26 cellular contexts compared by ENCODE assay signal in genomic region chr12:74334770-74335169, GRCh38.
DNase-seq lines count a peak whose midpoint lies in the region; ATAC-seq and TF ChIP-seq lines count a peak whose summit lies in the region.
"Had no signal": no experiment of that assay in that cellular context is flagged by ENCODE, and none has a peak within 500 bp of the region (broad histone marks: within the 10 kb centered on the region; RNA-seq: fewer than 3 reads in every experiment).

No MANE protein-coding gene starts in this region.

- BruUV-seq in MCF 10A (replicated peaks; lab: Mats Ljungman, UMichigan), result no TSS peak

- CTCF ChIA-PET in MCF 10A (lab: Yijun Ruan, JAX), result no interaction called here

- H3K4me3 Mint-ChIP-seq in MCF 10A (ENCODE audit: unreplicated experiment), result no peak overlapping the region
- no peak overlapping the region for H3K4me3 Mint-ChIP-seq in activated T-cell treated with anti-CD3 and anti-CD28 coated beads, Interleukin-2, amount 50 U/mL, for 24 hours
- H3K4me3 Mint-ChIP-seq: activated CD4-positive, alpha-beta T cell treated with anti-CD3 and anti-CD28 coated beads for 36 hours; activated naive CD8-positive, alpha-beta T cell; activated T-helper 17 cell treated with anti-CD3 and anti-CD28 coated beads, Interleukin-2, amount 50 U/mL, for 72 hours; memory B cell; naive thymus-derived CD4-positive, alpha-beta T cell had no signal

- no peaks in the 10 kb centered on the region for H3K4me1 ChIP-seq in breast epithelium
- H3K4me1 ChIP-seq: BLaER1 treated with 17β-estradiol and CSF1 and Interleukin-3, amounts not matched to agents 10 nM and 100 nM; body of pancreas; colonic mucosa; gastroesophageal sphincter; parathyroid adenoma; uterus had no signal

- no peaks in the 10 kb centered on the region for H3K36me3 Mint-ChIP-seq in MCF 10A (ENCODE audit: insufficient read depth, unreplicated experiment)
- H3K36me3 Mint-ChIP-seq in activated T-cell treated with anti-CD3 and anti-CD28 coated beads, Interleukin-2, amount 50 U/mL, for 24 hours (ENCODE audit: low read depth), result no peaks in the 10 kb centered on the region
- H3K36me3 Mint-ChIP-seq: activated naive CD8-positive, alpha-beta T cell; memory B cell; naive thymus-derived CD4-positive, alpha-beta T cell had no signal

- no peaks in the 10 kb centered on the region for H3K36me3 ChIP-seq in breast epithelium
- H3K36me3 ChIP-seq: BLaER1 treated with 17β-estradiol and CSF1 and Interleukin-3, amounts not matched to agents 10 nM and 100 nM; colonic mucosa; gastroesophageal sphincter; uterus had no signal

- POLR2A ChIA-PET in MCF 10A (lab: Yijun Ruan, JAX), result no interaction called here

- H3K9me3 Mint-ChIP-seq in MCF 10A (ENCODE audit: unreplicated experiment), result no peaks in the 10 kb centered on the region
- no peaks in the 10 kb centered on the region for H3K9me3 Mint-ChIP-seq in activated T-cell treated with anti-CD3 and anti-CD28 coated beads, Interleukin-2, amount 50 U/mL, for 24 hours
- H3K9me3 Mint-ChIP-seq: memory B cell; naive thymus-derived CD4-positive, alpha-beta T cell had no signal

- no peaks in the 10 kb centered on the region for H3K27me3 ChIP-seq in breast epithelium
- H3K27me3 ChIP-seq: BLaER1 treated with 17β-estradiol and CSF1 and Interleukin-3, amounts not matched to agents 10 nM and 100 nM; body of pancreas; colonic mucosa; gastroesophageal sphincter; uterus had no signal

- H3K27ac Mint-ChIP-seq in MCF 10A (ENCODE audit: low read depth, unreplicated experiment), result no peak overlapping the region
- H3K27ac Mint-ChIP-seq in activated T-cell treated with anti-CD3 and anti-CD28 coated beads, Interleukin-2, amount 50 U/mL, for 24 hours, result no peak overlapping the region
- H3K27ac Mint-ChIP-seq: activated CD4-positive, alpha-beta T cell treated with anti-CD3 and anti-CD28 coated beads for 36 hours; activated naive CD8-positive, alpha-beta T cell; activated T-helper 17 cell treated with anti-CD3 and anti-CD28 coated beads, Interleukin-2, amount 50 U/mL, for 72 hours; memory B cell; naive thymus-derived CD4-positive, alpha-beta T cell had no signal

- TF ChIP-seq CTCF in MCF 10A (IDR thresholded peaks at IDR 0.05; ENCODE audit: unreplicated experiment) (no peak), breast epithelium (IDR thresholded peaks at IDR 0.05) (no peak), epithelial cell of esophagus (IDR thresholded peaks at IDR 0.05; ENCODE audit: insufficient read depth, low read depth, low read length, missing control alignments) (no peak)

- no peaks in the 10 kb centered on the region for H3K27me3 Mint-ChIP-seq in MCF 10A (ENCODE audit: insufficient read depth, unreplicated experiment)
- H3K27me3 Mint-ChIP-seq in activated T-cell treated with anti-CD3 and anti-CD28 coated beads, Interleukin-2, amount 50 U/mL, for 24 hours, result no peaks in the 10 kb centered on the region
- H3K27me3 Mint-ChIP-seq: activated CD4-positive, alpha-beta T cell treated with anti-CD3 and anti-CD28 coated beads for 36 hours; activated naive CD8-positive, alpha-beta T cell; activated T-helper 17 cell treated with anti-CD3 and anti-CD28 coated beads, Interleukin-2, amount 50 U/mL, for 72 hours; memory B cell; naive thymus-derived CD4-positive, alpha-beta T cell had no signal

- intact Hi-C loops in MCF 10A (cut with micrococcal nuclease), result no loop called here
- intact Hi-C loops in breast epithelium (cut with DNase I; ENCODE audit: low total_unique reads), result no loop called here

- DNase-seq in MCF 10A (ENCODE audit: unreplicated experiment) (peak; percentile 78), breast epithelium (ENCODE audit: low spot score in 2 of 2) (no peak), NCI-H510A (lab: John Stamatoyannopoulos, UW) (peak; percentile 26), epithelial cell of esophagus (ENCODE audit: low read depth) (peak; percentile 26), NCI-H226 (no peak), OCI-M1 (lab: John Stamatoyannopoulos, UW) (no peak)
- no peak for DNase-seq in activated T-cell treated with anti-CD3 and anti-CD28 coated beads, Interleukin-2, amount 50 U/mL, for 24 hours
- DNase-seq: activated CD4-positive, alpha-beta T cell treated with anti-CD3 and anti-CD28 coated beads for 36 hours; body of pancreas; colonic mucosa; GDM1; MV-4-11; naive thymus-derived CD4-positive, alpha-beta T cell; NCI-H2081 treated with DMSO at 0.1 percent for 48 hours; NCI-H526 treated with DMSO at 0.1 percent for 48 hours; Right ventricle myocardium superior; uterus had no signal

- TF ChIP-seq POLR2A in breast epithelium (IDR thresholded peaks at IDR 0.05), result no peak

- ATAC-seq in HG03025 (IDR thresholded peaks at IDR 0.05; ENCODE audit: low FRiP score, unreplicated experiment), result no peak
- ATAC-seq: activated CD4-positive, alpha-beta T cell treated with anti-CD3 and anti-CD28 coated beads for 36 hours; activated T-helper 17 cell treated with anti-CD3 and anti-CD28 coated beads, Interleukin-2, amount 50 U/mL, for 72 hours; body of pancreas; gastroesophageal sphincter; K562; naive thymus-derived CD4-positive, alpha-beta T cell; sciatic nerve had no signal

- peaks cover 7% of the 10 kb centered on the region for H3K4me1 Mint-ChIP-seq in MCF 10A (ENCODE audit: insufficient read depth, unreplicated experiment)
- H3K4me1 Mint-ChIP-seq in activated T-cell treated with anti-CD3 and anti-CD28 coated beads, Interleukin-2, amount 50 U/mL, for 24 hours (ENCODE audit: low read depth), result no peaks in the 10 kb centered on the region
- H3K4me1 Mint-ChIP-seq: activated CD4-positive, alpha-beta T cell treated with anti-CD3 and anti-CD28 coated beads for 36 hours; activated T-helper 17 cell treated with anti-CD3 and anti-CD28 coated beads, Interleukin-2, amount 50 U/mL, for 72 hours; memory B cell; naive thymus-derived CD4-positive, alpha-beta T cell had no signal

- H3K9me3 ChIP-seq in breast epithelium, result no peaks in the 10 kb centered on the region
- H3K9me3 ChIP-seq: BLaER1 treated with 17β-estradiol and CSF1 and Interleukin-3, amounts not matched to agents 10 nM and 100 nM; body of pancreas; colonic mucosa; gastroesophageal sphincter; uterus had no signal

- H3K27ac ChIP-seq in breast epithelium, result no peak overlapping the region
- H3K27ac ChIP-seq: BLaER1 treated with 17β-estradiol and CSF1 and Interleukin-3, amounts not matched to agents 10 nM and 100 nM; body of pancreas; colonic mucosa; gastroesophageal sphincter; parathyroid adenoma; uterus had no signal

- no peak overlapping the region for H3K4me3 ChIP-seq in breast epithelium
- H3K4me3 ChIP-seq in epithelial cell of esophagus (ENCODE audit: low read length), result no peak overlapping the region
- H3K4me3 ChIP-seq: BLaER1 treated with 17β-estradiol and CSF1 and Interleukin-3, amounts not matched to agents 10 nM and 100 nM; body of pancreas; colonic mucosa; gastroesophageal sphincter; K562; uterus had no signal

Comparison
In these comparisons a context has a peak if more than half of its experiments do, and no peak if none do; other contexts are left out.
1. DNase-seq: peak in MCF 10A (single experiment), NCI-H510A (single experiment) and epithelial cell of esophagus (single experiment); none in breast epithelium (0 of 2), NCI-H226 (single experiment), OCI-M1 (single experiment) and activated T-cell treated with anti-CD3 and anti-CD28 coated beads, Interleukin-2, amount 50 U/mL, for 24 hours (single experiment).